In the genomic region with DNA sequence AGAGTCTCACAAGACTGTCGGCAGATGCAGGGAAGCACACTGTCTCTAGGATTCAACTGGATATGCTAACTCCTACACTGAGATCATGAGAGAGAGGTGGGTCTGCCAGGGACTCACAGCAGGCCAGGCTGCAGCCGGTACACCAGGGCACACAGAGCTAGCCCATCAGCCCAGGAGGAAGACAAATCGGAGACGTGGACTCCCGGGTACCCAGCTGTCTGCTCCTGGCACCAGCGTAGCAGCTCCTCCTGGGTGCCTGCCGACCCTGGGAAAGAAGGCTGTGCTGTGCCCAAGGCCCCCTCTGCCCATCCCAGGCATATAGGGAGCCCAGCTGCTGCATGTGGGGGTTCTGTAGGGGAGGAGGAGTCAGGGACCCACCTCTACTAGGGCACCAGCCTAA, we compare ENCODE assay signal across 1 cellular context.
TF ChIP-seq lines count a peak whose summit lies in the region.

No MANE protein-coding gene starts in this region.

TF ChIP-seq in K562, 482 proteins besides CTCF, POLR2A, EP300 and RAD21:
- TF ChIP-seq POLR2G (IDR thresholded peaks at IDR 0.05; ENCODE audit: low read depth, low read length) (peak; percentile 37), TAF15 (IDR thresholded peaks at IDR 0.05; ENCODE audit: low read depth, low read length) (no peak)
